In genomic region chr12:115444336-115444735, GRCh38 we compare ENCODE assay signal across 25 cellular contexts.
"Had no signal": no experiment of that assay in that cellular context is flagged by ENCODE, and none has a peak within 500 bp of the region (broad histone marks: within the 10 kb centered on the region; RNA-seq: fewer than 3 reads in every experiment).

No MANE protein-coding gene starts in this region.

- H3K4me2 ChIP-seq: smooth muscle cell had no signal

- H3K27ac ChIP-seq: heart right ventricle, left ventricle myocardium inferior, neutrophil, stomach, thyroid gland, upper lobe of right lung, WERI-Rb-1 had no signal

- ATAC-seq: activated CD4-positive, CD25-positive, alpha-beta regulatory T cell treated with anti-CD3 and anti-CD28 coated beads, Interleukin-2, amount 50 U/mL, for 24 hours; heart right ventricle; mucosa of descending colon; stimulated activated naive B cell treated with anti-CD40 and anti-IgM and Interleukin-4, amounts not matched to agents 10 μg/mL and 1 μg/mL and 100 μg/mL, for 72 hours; upper lobe of right lung had no signal

- H3K27me3 ChIP-seq: stomach, thyroid gland, upper lobe of right lung had no signal

- DNase-seq: activated CD4-positive, alpha-beta memory T cell treated with anti-CD3 and anti-CD28 coated beads, Interleukin-2, amount 10 ng/mL, durations not matched to agents 7 days and 5 days; activated CD4-positive, alpha-beta T cell treated with anti-CD3 and anti-CD28 coated beads, Interleukin-2, amount 10 ng/mL, durations not matched to agents 24 days and 14 days; activated CD8-positive, alpha-beta memory T cell treated with anti-CD3 and anti-CD28 coated beads, Interleukin-2, amount 50 U/mL, for 48 hours; activated gamma-delta T cell; activated naive CD4-positive, alpha-beta T cell treated with anti-CD3 and anti-CD28 coated beads, Interleukin-2, amount 50 U/mL, for 16 hours; activated T-cell treated with anti-CD3 and anti-CD28 coated beads, Interleukin-2, amount 50 U/mL, for 24 hours; amygdala; central memory CD4-positive, alpha-beta T cell; foreskin melanocyte; heart right ventricle; kidney glomerular epithelial cell; left ventricle myocardium inferior; mucosa of descending colon; nephron progenitor cell; stimulated activated CD4-positive, alpha-beta T cell treated with anti-CD3 and anti-CD28 coated beads, Interleukin-2, amount 100 ng/mL, for 24 hours; stimulated activated naive B cell treated with anti-CD40 and anti-IgM and Interleukin-4, amounts not matched to agents 10 μg/mL and 1 μg/mL and 100 μg/mL, for 72 hours; stomach; T-helper 9 cell; thyroid gland; upper lobe of right lung; WERI-Rb-1 had no signal

- H3K36me3 ChIP-seq: heart right ventricle, left ventricle myocardium inferior, neutrophil, stomach, thyroid gland, upper lobe of right lung, WERI-Rb-1 had no signal

- H3K4me1 ChIP-seq: stomach, thyroid gland, upper lobe of right lung had no signal

- H3K9me3 ChIP-seq: heart right ventricle, mucosa of descending colon, neutrophil, stomach, thyroid gland, upper lobe of right lung had no signal

- H3K4me3 ChIP-seq: heart right ventricle, left ventricle myocardium inferior, lung, mucosa of descending colon, smooth muscle cell, stomach, thyroid gland, upper lobe of right lung had no signal
